ENCODE assay signal across 1 cellular context in the genomic region with DNA sequence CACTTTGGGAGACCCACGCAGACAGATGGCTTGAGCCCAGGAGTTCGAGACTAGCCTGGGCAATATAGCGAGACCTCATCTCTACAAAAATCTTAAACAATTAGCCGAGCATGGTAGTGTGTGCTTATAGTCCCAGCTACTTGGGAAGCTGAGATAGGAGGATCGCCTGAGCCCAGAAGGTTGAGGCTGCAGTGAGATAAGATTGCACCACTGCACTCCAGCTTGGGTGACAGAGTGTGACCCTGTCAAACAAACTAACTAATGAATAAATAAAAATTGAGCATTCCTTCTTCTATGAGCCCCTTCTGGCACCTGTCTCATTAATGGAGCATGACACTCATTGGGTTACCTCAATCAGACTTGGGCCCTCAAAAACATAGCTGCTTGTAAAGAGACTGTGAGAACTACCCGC.
TF ChIP-seq lines count a peak whose summit lies in the region.

No MANE protein-coding gene starts in this region.

TF ChIP-seq in WTC11, 78 proteins besides CTCF, POLR2A, EP300 and RAD21 (continued from another document):
- TF ChIP-seq, protein P1, sequence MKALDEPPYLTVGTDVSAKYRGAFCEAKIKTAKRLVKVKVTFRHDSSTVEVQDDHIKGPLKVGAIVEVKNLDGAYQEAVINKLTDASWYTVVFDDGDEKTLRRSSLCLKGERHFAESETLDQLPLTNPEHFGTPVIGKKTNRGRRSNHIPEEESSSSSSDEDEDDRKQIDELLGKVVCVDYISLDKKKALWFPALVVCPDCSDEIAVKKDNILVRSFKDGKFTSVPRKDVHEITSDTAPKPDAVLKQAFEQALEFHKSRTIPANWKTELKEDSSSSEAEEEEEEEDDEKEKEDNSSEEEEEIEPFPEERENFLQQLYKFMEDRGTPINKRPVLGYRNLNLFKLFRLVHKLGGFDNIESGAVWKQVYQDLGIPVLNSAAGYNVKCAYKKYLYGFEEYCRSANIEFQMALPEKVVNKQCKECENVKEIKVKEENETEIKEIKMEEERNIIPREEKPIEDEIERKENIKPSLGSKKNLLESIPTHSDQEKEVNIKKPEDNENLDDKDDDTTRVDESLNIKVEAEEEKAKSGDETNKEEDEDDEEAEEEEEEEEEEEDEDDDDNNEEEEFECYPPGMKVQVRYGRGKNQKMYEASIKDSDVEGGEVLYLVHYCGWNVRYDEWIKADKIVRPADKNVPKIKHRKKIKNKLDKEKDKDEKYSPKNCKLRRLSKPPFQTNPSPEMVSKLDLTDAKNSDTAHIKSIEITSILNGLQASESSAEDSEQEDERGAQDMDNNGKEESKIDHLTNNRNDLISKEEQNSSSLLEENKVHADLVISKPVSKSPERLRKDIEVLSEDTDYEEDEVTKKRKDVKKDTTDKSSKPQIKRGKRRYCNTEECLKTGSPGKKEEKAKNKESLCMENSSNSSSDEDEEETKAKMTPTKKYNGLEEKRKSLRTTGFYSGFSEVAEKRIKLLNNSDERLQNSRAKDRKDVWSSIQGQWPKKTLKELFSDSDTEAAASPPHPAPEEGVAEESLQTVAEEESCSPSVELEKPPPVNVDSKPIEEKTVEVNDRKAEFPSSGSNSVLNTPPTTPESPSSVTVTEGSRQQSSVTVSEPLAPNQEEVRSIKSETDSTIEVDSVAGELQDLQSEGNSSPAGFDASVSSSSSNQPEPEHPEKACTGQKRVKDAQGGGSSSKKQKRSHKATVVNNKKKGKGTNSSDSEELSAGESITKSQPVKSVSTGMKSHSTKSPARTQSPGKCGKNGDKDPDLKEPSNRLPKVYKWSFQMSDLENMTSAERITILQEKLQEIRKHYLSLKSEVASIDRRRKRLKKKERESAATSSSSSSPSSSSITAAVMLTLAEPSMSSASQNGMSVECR (CRISPR knock-in tag; IDR thresholded peaks at IDR 0.05; ENCODE audit: borderline replicate concordance) = no peak
- TF ChIP-seq, protein P2, sequence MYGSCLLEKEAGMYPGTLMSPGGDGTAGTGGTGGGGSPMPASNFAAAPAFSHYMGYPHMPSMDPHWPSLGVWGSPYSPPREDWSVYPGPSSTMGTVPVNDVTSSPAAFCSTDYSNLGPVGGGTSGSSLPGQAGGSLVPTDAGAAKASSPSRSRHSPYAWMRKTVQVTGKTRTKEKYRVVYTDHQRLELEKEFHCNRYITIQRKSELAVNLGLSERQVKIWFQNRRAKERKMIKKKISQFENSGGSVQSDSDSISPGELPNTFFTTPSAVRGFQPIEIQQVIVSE (CRISPR knock-in tag; IDR thresholded peaks at IDR 0.05; ENCODE audit: borderline replicate concordance) = no peak
- TF ChIP-seq, protein P3, sequence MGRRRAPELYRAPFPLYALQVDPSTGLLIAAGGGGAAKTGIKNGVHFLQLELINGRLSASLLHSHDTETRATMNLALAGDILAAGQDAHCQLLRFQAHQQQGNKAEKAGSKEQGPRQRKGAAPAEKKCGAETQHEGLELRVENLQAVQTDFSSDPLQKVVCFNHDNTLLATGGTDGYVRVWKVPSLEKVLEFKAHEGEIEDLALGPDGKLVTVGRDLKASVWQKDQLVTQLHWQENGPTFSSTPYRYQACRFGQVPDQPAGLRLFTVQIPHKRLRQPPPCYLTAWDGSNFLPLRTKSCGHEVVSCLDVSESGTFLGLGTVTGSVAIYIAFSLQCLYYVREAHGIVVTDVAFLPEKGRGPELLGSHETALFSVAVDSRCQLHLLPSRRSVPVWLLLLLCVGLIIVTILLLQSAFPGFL (CRISPR knock-in tag; IDR thresholded peaks at IDR 0.05; ENCODE audit: borderline replicate concordance) = no peak
- TF ChIP-seq FOXJ3 (CRISPR knock-in tag; IDR thresholded peaks at IDR 0.05; ENCODE audit: borderline replicate concordance) (no peak), ZNF416 (CRISPR knock-in tag; IDR thresholded peaks at IDR 0.05) (no peak), SMAD4 (CRISPR knock-in tag; IDR thresholded peaks at IDR 0.05) (no peak), ELF4 (CRISPR knock-in tag; IDR thresholded peaks at IDR 0.05; ENCODE audit: low read depth) (no peak), ATF6 (CRISPR knock-in tag; IDR thresholded peaks at IDR 0.05) (no peak), ATF1 (CRISPR knock-in tag; IDR thresholded peaks at IDR 0.05) (no peak), SMAD3 (CRISPR knock-in tag; IDR thresholded peaks at IDR 0.05; ENCODE audit: borderline replicate concordance) (no peak)
- TF ChIP-seq, protein P4, sequence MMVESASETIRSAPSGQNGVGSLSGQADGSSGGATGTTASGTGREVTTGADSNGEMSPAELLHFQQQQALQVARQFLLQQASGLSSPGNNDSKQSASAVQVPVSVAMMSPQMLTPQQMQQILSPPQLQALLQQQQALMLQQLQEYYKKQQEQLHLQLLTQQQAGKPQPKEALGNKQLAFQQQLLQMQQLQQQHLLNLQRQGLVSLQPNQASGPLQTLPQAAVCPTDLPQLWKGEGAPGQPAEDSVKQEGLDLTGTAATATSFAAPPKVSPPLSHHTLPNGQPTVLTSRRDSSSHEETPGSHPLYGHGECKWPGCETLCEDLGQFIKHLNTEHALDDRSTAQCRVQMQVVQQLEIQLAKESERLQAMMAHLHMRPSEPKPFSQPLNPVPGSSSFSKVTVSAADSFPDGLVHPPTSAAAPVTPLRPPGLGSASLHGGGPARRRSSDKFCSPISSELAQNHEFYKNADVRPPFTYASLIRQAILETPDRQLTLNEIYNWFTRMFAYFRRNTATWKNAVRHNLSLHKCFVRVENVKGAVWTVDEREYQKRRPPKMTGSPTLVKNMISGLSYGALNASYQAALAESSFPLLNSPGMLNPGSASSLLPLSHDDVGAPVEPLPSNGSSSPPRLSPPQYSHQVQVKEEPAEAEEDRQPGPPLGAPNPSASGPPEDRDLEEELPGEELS (CRISPR knock-in tag; IDR thresholded peaks at IDR 0.05) = no peak
- TF ChIP-seq, protein P5, sequence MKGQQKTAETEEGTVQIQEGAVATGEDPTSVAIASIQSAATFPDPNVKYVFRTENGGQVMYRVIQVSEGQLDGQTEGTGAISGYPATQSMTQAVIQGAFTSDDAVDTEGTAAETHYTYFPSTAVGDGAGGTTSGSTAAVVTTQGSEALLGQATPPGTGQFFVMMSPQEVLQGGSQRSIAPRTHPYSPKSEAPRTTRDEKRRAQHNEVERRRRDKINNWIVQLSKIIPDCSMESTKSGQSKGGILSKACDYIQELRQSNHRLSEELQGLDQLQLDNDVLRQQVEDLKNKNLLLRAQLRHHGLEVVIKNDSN (CRISPR knock-in tag; IDR thresholded peaks at IDR 0.05) = no peak
